ENCODE assay signal across 8 cellular contexts in genomic region chr14:99273724-99274345, GRCh38. TPM values are rescaled to one million over a fixed set of nuclear protein-coding genes. Genes with fewer than 3 reads are reported as not detected.
DNase-seq lines count a peak whose midpoint lies in the region; ATAC-seq and TF ChIP-seq lines count a peak whose summit lies in the region.

No MANE protein-coding gene starts in this region.

- TF ChIP-seq EP300 in stomach (IDR thresholded peaks at IDR 0.05), result no peak

- in situ Hi-C loops in G401 (cut with HindIII; ENCODE audit: low sequenced_read_pairs), result no loop called here

- H3K4me1 Mint-ChIP-seq in WTC11, result peaks cover 40% of the 10 kb centered on the region

- no peaks in the 10 kb centered on the region for H4K20me1 ChIP-seq in hepatocyte (ENCODE audit: insufficient read depth, poor library complexity, severe bottlenecking)

- ATAC-seq in WTC11 (no peak), HG03025 (IDR thresholded peaks at IDR 0.05; ENCODE audit: low FRiP score, unreplicated experiment) (no peak)

- POLR2A ChIA-PET in WTC11 (lab: Charles Lee), result interaction anchor here (1.1 kb wide), 1 partner anchor 42 kb away, joined by 3 read pairs; no protein-coding TSS in a partner anchor

- peak overlapping the region; percentile 62 for H3K4me3 ChIP-seq in hepatocyte
- H3K4me3 ChIP-seq in stomach, result peak overlapping the region; percentile 33 to 54 (median 44)

- peaks cover 32% of the 10 kb centered on the region for H3K27me3 ChIP-seq in hepatocyte
- peaks cover 31 to 99% (median 57%) of the 10 kb centered on the region in 3 donors for H3K27me3 ChIP-seq in stomach

- H3K36me3 ChIP-seq in hepatocyte (replicated peaks; ENCODE audit: insufficient read depth, low read depth), result no peaks in the 10 kb centered on the region
- no peaks in the 10 kb centered on the region for H3K36me3 ChIP-seq in stomach

- intact Hi-C loops in stomach (cut with DNase I; ENCODE audit: low total_unique reads), result no loop called here

- 1% methylated on average over 25 of the region's 37 CpGs for WGBS in hepatocyte (ENCODE audit: low lambda C conversion rate, missing lambda C conversion rate)
- WGBS in stomach, 5 donors, result 2 to 5% (median 2%) methylated on average over 28 to 37 of the region's 37 CpGs

- H2AFZ ChIP-seq in hepatocyte, result peak overlapping the region; percentile 80

- H3K4me2 ChIP-seq in hepatocyte, result peak overlapping the region; percentile 98

- no peaks in the 10 kb centered on the region for H3K36me3 Mint-ChIP-seq in WTC11

- CTCF ChIA-PET in WTC11 (lab: Charles Lee), result interaction anchor here (0.6 to 2.4 kb wide), 10 partner anchors 8 to 1134 kb away, joined by 3 to 12 read pairs (median 4); no protein-coding TSS in a partner anchor

- H3K27ac ChIP-seq in hepatocyte (peak overlapping the region; percentile 75), stomach (peak overlapping the region in 1 of 5 donors; percentile 54)

- no peak overlapping the region for H3K27ac Mint-ChIP-seq in WTC11

- H3K4me1 ChIP-seq in hepatocyte (ENCODE audit: insufficient read depth), result peaks cover 15% of the 10 kb centered on the region
- H3K4me1 ChIP-seq in stomach, result peaks cover 37 to 63% (median 57%) of the 10 kb centered on the region in 4 donors

- TF ChIP-seq CTCF in WTC11 (IDR thresholded peaks at IDR 0.05) (no peak), hepatocyte (IDR thresholded peaks at IDR 0.05; ENCODE audit: poor library complexity) (no peak), stomach (IDR thresholded peaks at IDR 0.05) (no peak)

- no peaks in the 10 kb centered on the region; the same call in 1 of the 2 replicates for H3K27me3 Mint-ChIP-seq in WTC11 (ENCODE audit: low read depth)

- peak overlapping the region; percentile 84 for H3K4me3 Mint-ChIP-seq in WTC11

- no peaks in the 10 kb centered on the region for H3K9me3 ChIP-seq in hepatocyte (ENCODE audit: low read depth)
- H3K9me3 ChIP-seq in stomach, result no peaks in the 10 kb centered on the region

- no peaks in the 10 kb centered on the region for H3K9me3 Mint-ChIP-seq in WTC11

- TF ChIP-seq POLR2A in stomach (IDR thresholded peaks at IDR 0.05), result no peak

- DNase-seq in NCI-H446 (lab: John Stamatoyannopoulos, UW) (peak; percentile 13 to 54), NCI-H446 treated with DMSO at 0.1 percent for 48 hours (lab: John Stamatoyannopoulos, UW) (no peak), WTC11 (ENCODE audit: low spot score) (peak; percentile 50), hepatocyte (ENCODE audit: low spot score) (peak; percentile 70), stomach (peak; percentile 8), G401 (ENCODE audit: low spot score) (no peak), COR-L47 (lab: John Stamatoyannopoulos, UW) (no peak)

- H3K9me2 ChIP-seq in hepatocyte (replicated peaks; ENCODE audit: insufficient read depth), result no peaks in the 10 kb centered on the region

- H3K79me2 ChIP-seq in hepatocyte, result no peaks in the 10 kb centered on the region

TF ChIP-seq in WTC11, 78 proteins besides CTCF, POLR2A, EP300 and RAD21 (continues in another document):
- peak; percentile 32; the same call in 1 of the 2 replicates for TF ChIP-seq USF1 (CRISPR knock-in tag; IDR thresholded peaks at IDR 0.05)
- 0 out of 2 replicates have a peak, but pooled peaks have one; percentile 3 for TF ChIP-seq USF2 (CRISPR knock-in tag; IDR thresholded peaks at IDR 0.05)
- TF ChIP-seq RELA (CRISPR knock-in tag; IDR thresholded peaks at IDR 0.05; ENCODE audit: borderline replicate concordance), result no peak
- no peak for TF ChIP-seq GABPB1 (CRISPR knock-in tag; IDR thresholded peaks at IDR 0.05)
- no peak for TF ChIP-seq CREM (CRISPR knock-in tag; IDR thresholded peaks at IDR 0.05)
- TF ChIP-seq ERG (CRISPR knock-in tag; IDR thresholded peaks at IDR 0.05), result 0 out of 2 replicates have a peak, but pooled peaks have one; percentile 36
- no peak for TF ChIP-seq SMAD3 (CRISPR knock-in tag; IDR thresholded peaks at IDR 0.05; ENCODE audit: borderline replicate concordance)
- TF ChIP-seq MLX (CRISPR knock-in tag; IDR thresholded peaks at IDR 0.05), result no peak
- no peak for TF ChIP-seq AR (CRISPR knock-in tag; IDR thresholded peaks at IDR 0.05)
- no peak for TF ChIP-seq E2F5 (CRISPR knock-in tag; IDR thresholded peaks at IDR 0.05)
- TF ChIP-seq GTF2I (CRISPR knock-in tag; conservative IDR thresholded peaks at IDR 0.05), result peak; percentile 99
- no peak for TF ChIP-seq CREB1 (CRISPR knock-in tag; IDR thresholded peaks at IDR 0.05)
- no peak for TF ChIP-seq ESRRA (CRISPR knock-in tag; IDR thresholded peaks at IDR 0.05; ENCODE audit: borderline replicate concordance)
- no peak for TF ChIP-seq ZSCAN18 (CRISPR knock-in tag; IDR thresholded peaks at IDR 0.05)
- peak; percentile 46; the same call in 1 of the 2 replicates for TF ChIP-seq ZNF423 (CRISPR knock-in tag; IDR thresholded peaks at IDR 0.05)
- TF ChIP-seq ATF1 (CRISPR knock-in tag; IDR thresholded peaks at IDR 0.05), result no peak

RNA-seq across cellular contexts. Expression of gene BCL11B, which starts 1.8 kb away (rescaled TPM):
- total RNA-seq in WTC11 (2021) (6.7 to 9.1 TPM (median 7.2 TPM) in 3 replicates), hepatocyte (1.8 and 3.2 TPM in 2 replicates), stomach (1 to 10 TPM in 4 of 5 donors, not detected in 1; 1.3 to 9.6 (median 2.0) TPM)
- polyA plus RNA-seq in hepatocyte (0.28 and 0.50 TPM in 2 replicates), stomach (under 1 TPM; 0.15 to 0.90 (median 0.19) TPM)
- not detected in 2 replicates for total RNA-seq in G401 (2014; rRNA removed; shearing (Covaris generic))

Comparison
In these comparisons a context has a peak if more than half of its experiments do, and no peak if none do; other contexts are left out.
1. DNase-seq: peak in NCI-H446 (2 of 2), WTC11 (single experiment), hepatocyte (single experiment) and stomach (single experiment); none in NCI-H446 treated with DMSO at 0.1 percent for 48 hours (single experiment), G401 (single experiment) and COR-L47 (single experiment).